ENCODE assay signal across 20 cellular contexts in the genomic region with DNA sequence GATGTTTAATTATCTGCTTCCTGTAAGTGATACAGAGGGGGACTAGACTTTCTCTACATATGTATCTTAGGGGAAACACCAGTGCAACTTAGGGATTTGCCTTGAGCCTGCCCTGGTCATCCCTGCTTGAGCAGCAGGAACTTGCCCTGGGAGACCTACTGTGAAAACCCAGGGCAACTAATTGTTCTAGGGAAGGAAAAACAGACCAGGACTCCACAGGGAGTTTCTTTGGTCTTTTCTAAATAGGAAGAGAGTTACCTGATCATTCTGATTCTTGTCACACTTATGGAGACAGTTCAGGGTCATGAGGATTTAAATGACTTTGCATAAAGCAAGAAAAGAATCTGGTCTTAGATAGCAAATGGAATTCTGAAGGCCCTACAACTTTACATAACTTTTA.
DNase-seq lines count a peak whose midpoint lies in the region; ATAC-seq lines count a peak whose summit lies in the region.
"Had no signal": no experiment of that assay in that cellular context is flagged by ENCODE, and none has a peak within 500 bp of the region (broad histone marks: within the 10 kb centered on the region; RNA-seq: fewer than 3 reads in every experiment).

No MANE protein-coding gene starts in this region.

- H3K27ac Mint-ChIP-seq in stimulated activated naive B cell treated with anti-CD40 and anti-IgM and Interleukin-4, amounts not matched to agents 10 μg/mL and 1 μg/mL and 100 μg/mL, for 72 hours, result no peak overlapping the region
- H3K27ac Mint-ChIP-seq in naive thymus-derived CD4-positive, alpha-beta T cell, result no peak overlapping the region
- H3K27ac Mint-ChIP-seq: CD4-positive, alpha-beta T cell had no signal

- 0 out of 2 replicates have a peak overlapping the region, but pooled peaks have one; percentile 13 for H3K4me3 ChIP-seq in HUES48 (ENCODE audit: low read depth, low read length)
- H3K4me3 ChIP-seq in ectodermal cell (ENCODE audit: insufficient read depth, low read depth, low read length), result no peak overlapping the region
- H3K4me3 ChIP-seq in naive thymus-derived CD4-positive, alpha-beta T cell (ENCODE audit: low read length), result no peak overlapping the region
- H3K4me3 ChIP-seq: SJCRH30 had no signal

- no peak for ATAC-seq in stimulated activated naive B cell treated with anti-CD40 and anti-IgM and Interleukin-4, amounts not matched to agents 10 μg/mL and 1 μg/mL and 100 μg/mL, for 72 hours (replicated peaks)
- no peak for ATAC-seq in HG03354 (IDR thresholded peaks at IDR 0.05; ENCODE audit: poor library complexity, severe bottlenecking, unreplicated experiment)
- no peak for ATAC-seq in naive thymus-derived CD4-positive, alpha-beta T cell
- ATAC-seq: HCT116, Panc1 had no signal

- H3K4me1 ChIP-seq in HUES48 (ENCODE audit: control insufficient read depth, insufficient read depth, low read length) (peaks cover 15% of the 10 kb centered on the region), ectodermal cell (ENCODE audit: control insufficient read depth, insufficient read depth, low read length) (peaks cover 8% of the 10 kb centered on the region)
- H3K4me1 ChIP-seq in naive thymus-derived CD4-positive, alpha-beta T cell (ENCODE audit: control insufficient read depth in 2 of 2, insufficient read depth in 2 of 2, low read length in 2 of 2), result no peaks in the 10 kb centered on the region
- H3K4me1 ChIP-seq: SJCRH30 had no signal

- peaks cover 0 to 4% of the 10 kb centered on the region in 2 donors for H3K36me3 Mint-ChIP-seq in stimulated activated naive B cell treated with anti-CD40 and anti-IgM and Interleukin-4, amounts not matched to agents 10 μg/mL and 1 μg/mL and 100 μg/mL, for 72 hours
- peaks cover 0 to 9% (median 0%) of the 10 kb centered on the region in 5 donors for H3K36me3 Mint-ChIP-seq in naive thymus-derived CD4-positive, alpha-beta T cell

- peaks cover 11 to 24% of the 10 kb centered on the region in 2 donors for H3K27me3 Mint-ChIP-seq in stimulated activated naive B cell treated with anti-CD40 and anti-IgM and Interleukin-4, amounts not matched to agents 10 μg/mL and 1 μg/mL and 100 μg/mL, for 72 hours
- peaks cover 13 to 29% (median 22%) of the 10 kb centered on the region in 5 donors for H3K27me3 Mint-ChIP-seq in naive thymus-derived CD4-positive, alpha-beta T cell

- peaks cover 11 to 12% of the 10 kb centered on the region in 2 donors for H3K9me3 Mint-ChIP-seq in stimulated activated naive B cell treated with anti-CD40 and anti-IgM and Interleukin-4, amounts not matched to agents 10 μg/mL and 1 μg/mL and 100 μg/mL, for 72 hours
- peaks cover 0 to 16% (median 6%) of the 10 kb centered on the region in 11 donors for H3K9me3 Mint-ChIP-seq in naive thymus-derived CD4-positive, alpha-beta T cell

- H3K4me3 Mint-ChIP-seq in stimulated activated naive B cell treated with anti-CD40 and anti-IgM and Interleukin-4, amounts not matched to agents 10 μg/mL and 1 μg/mL and 100 μg/mL, for 72 hours, result no peak overlapping the region
- H3K4me3 Mint-ChIP-seq in naive thymus-derived CD4-positive, alpha-beta T cell, result no peak overlapping the region
- H3K4me3 Mint-ChIP-seq: CD4-positive, alpha-beta T cell had no signal

- H3K27me3 ChIP-seq in HUES48 (ENCODE audit: control insufficient read depth, insufficient read depth, low read length), result no peaks in the 10 kb centered on the region
- H3K27me3 ChIP-seq in ectodermal cell (ENCODE audit: control insufficient read depth, insufficient read depth, low read length, poor library complexity, severe bottlenecking), result no peaks in the 10 kb centered on the region
- no peaks in the 10 kb centered on the region for H3K27me3 ChIP-seq in naive thymus-derived CD4-positive, alpha-beta T cell (ENCODE audit: control insufficient read depth in 2 of 2, insufficient read depth in 2 of 2, low read length in 2 of 2)
- H3K27me3 ChIP-seq: SJCRH30 had no signal

- POLR2A ChIA-PET in naive thymus-derived CD4-positive, alpha-beta T cell (lab: Charles Lee), result no interaction called here

- H3K36me3 ChIP-seq in HUES48 (ENCODE audit: control insufficient read depth, insufficient read depth, low read length) (no peaks in the 10 kb centered on the region), ectodermal cell (ENCODE audit: control insufficient read depth, insufficient read depth, low read length) (peaks cover 16% of the 10 kb centered on the region)
- H3K36me3 ChIP-seq in naive thymus-derived CD4-positive, alpha-beta T cell (ENCODE audit: control insufficient read depth in 2 of 3, insufficient read depth in 3 of 3, low read length in 3 of 3), result no peaks in the 10 kb centered on the region

- no peaks in the 10 kb centered on the region for H3K9me3 ChIP-seq in HUES48 (ENCODE audit: control insufficient read depth, insufficient read depth, low read length)
- H3K9me3 ChIP-seq in ectodermal cell (ENCODE audit: control insufficient read depth, low read length), result peaks cover 2% of the 10 kb centered on the region
- no peaks in the 10 kb centered on the region for H3K9me3 ChIP-seq in naive thymus-derived CD4-positive, alpha-beta T cell (ENCODE audit: control insufficient read depth in 2 of 3, low read length in 3 of 3)

- CTCF ChIA-PET in naive thymus-derived CD4-positive, alpha-beta T cell (lab: Charles Lee), result no interaction called here

- H3K27ac ChIP-seq in HUES48 (ENCODE audit: low read depth, low read length) (peak overlapping the region; percentile 87), ectodermal cell (ENCODE audit: insufficient read depth, low read depth, low read length, poor library complexity, severe bottlenecking) (peak overlapping the region; percentile 31)
- H3K27ac ChIP-seq in naive thymus-derived CD4-positive, alpha-beta T cell (ENCODE audit: low read depth, low read length), result no peak overlapping the region
- H3K27ac ChIP-seq: KMS-11, SJCRH30 had no signal

- H3K4me1 Mint-ChIP-seq in stimulated activated naive B cell treated with anti-CD40 and anti-IgM and Interleukin-4, amounts not matched to agents 10 μg/mL and 1 μg/mL and 100 μg/mL, for 72 hours, result no peaks in the 10 kb centered on the region
- peaks cover 0 to 1% (median 0%) of the 10 kb centered on the region in 7 donors for H3K4me1 Mint-ChIP-seq in naive thymus-derived CD4-positive, alpha-beta T cell

- DNase-seq in iPS-NIHi11 (ENCODE audit: low spot score) (peak; percentile 39), retina (no peak)
- DNase-seq in stimulated activated naive B cell treated with anti-CD40 and anti-IgM and Interleukin-4, amounts not matched to agents 10 μg/mL and 1 μg/mL and 100 μg/mL, for 72 hours, result no peak
- no peak for DNase-seq in naive thymus-derived CD4-positive, alpha-beta T cell
- DNase-seq: CD4-positive, alpha-beta T cell; COR-L47; DMS79 treated with DMSO at 0.1 percent for 48 hours; NCI-H1092 treated with DMSO at 0.1 percent for 48 hours; NCI-H1436 treated with DMSO at 0.1 percent for 48 hours; NCI-H1930; NCI-H2227 treated with DMSO at 0.1 percent for 48 hours; NCI-H510A; NK-92 treated with Interleukin-12 subunit alpha and Interleukin-12 subunit beta, amount 100 ng/mL, for 24 hours; SJCRH30 had no signal

- 0 out of 2 replicates have a peak overlapping the region, but pooled peaks have one; percentile 18 for H3K9ac ChIP-seq in HUES48 (ENCODE audit: low read depth, low read length)
- H3K9ac ChIP-seq: KMS-11 had no signal

- intact Hi-C loops in naive thymus-derived CD4-positive, alpha-beta T cell (cut with micrococcal nuclease), result no loop called here
